ENCODE assay signal across 14 cellular contexts in the genomic region with DNA sequence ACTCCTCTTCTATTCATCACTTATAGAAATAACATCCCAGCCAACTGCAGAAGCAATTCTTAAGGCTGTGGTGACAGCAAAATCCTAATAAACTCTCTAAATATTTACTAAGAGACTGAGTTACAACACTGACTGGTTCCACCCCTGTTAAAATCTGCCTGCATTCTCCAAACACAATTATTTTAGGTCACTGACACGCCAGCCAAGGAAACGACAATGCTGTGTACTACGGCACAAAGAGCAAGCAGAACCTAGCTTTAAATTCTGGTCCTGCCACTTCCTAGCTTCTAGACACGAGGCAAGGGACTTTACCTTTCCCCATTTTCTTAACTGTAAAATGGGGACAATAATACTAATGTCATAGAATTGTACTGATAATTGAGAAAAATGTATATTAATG.
"Had no signal": no experiment of that assay in that cellular context is flagged by ENCODE, and none has a peak within 500 bp of the region (broad histone marks: within the 10 kb centered on the region; RNA-seq: fewer than 3 reads in every experiment).

No MANE protein-coding gene starts in this region.

- H3K27me3 ChIP-seq: brain microvascular endothelial cell, right atrium auricular region, testis had no signal

- H3K27ac ChIP-seq: brain microvascular endothelial cell, heart right ventricle, right atrium auricular region, testis had no signal

- H3K4me1 ChIP-seq: testis had no signal

- H3K9me3 ChIP-seq: heart right ventricle, mucosa of descending colon, right atrium auricular region, testis had no signal

- H3K4me3 ChIP-seq: heart right ventricle, mucosa of descending colon, right atrium auricular region, testis had no signal

- H3K36me3 ChIP-seq: brain microvascular endothelial cell, right atrium auricular region had no signal

- ATAC-seq: activated CD8-positive, alpha-beta T cell treated with anti-CD3 and anti-CD28 coated beads, Interleukin-2, amount 10 ng/mL, durations not matched to agents 7 days and 5 days; heart right ventricle; mucosa of descending colon; stimulated activated naive CD8-positive, alpha-beta T cell treated with anti-CD3 and anti-CD28 coated beads, Interleukin-15, amount 100 ng/mL, for 72 hours had no signal

- DNase-seq: activated CD4-positive, alpha-beta T cell treated with anti-CD3 and anti-CD28 coated beads, Interleukin-2, amount 10 ng/mL, durations not matched to agents 24 days and 14 days; activated CD8-positive, alpha-beta T cell treated with anti-CD3 and anti-CD28 coated beads, Interleukin-2, amount 10 ng/mL, durations not matched to agents 7 days and 5 days; activated naive CD8-positive, alpha-beta T cell treated with anti-CD3 and anti-CD28 coated beads for 36 hours; brain microvascular endothelial cell; effector memory CD4-positive, alpha-beta T cell; heart right ventricle; islet precursor cell; mucosa of descending colon; nephron progenitor cell; occipital lobe; small intestine; stimulated activated naive CD8-positive, alpha-beta T cell treated with anti-CD3 and anti-CD28 coated beads, Interleukin-15, amount 100 ng/mL, for 72 hours; testis had no signal
